10 cellular contexts compared by ENCODE assay signal in the genomic region with DNA sequence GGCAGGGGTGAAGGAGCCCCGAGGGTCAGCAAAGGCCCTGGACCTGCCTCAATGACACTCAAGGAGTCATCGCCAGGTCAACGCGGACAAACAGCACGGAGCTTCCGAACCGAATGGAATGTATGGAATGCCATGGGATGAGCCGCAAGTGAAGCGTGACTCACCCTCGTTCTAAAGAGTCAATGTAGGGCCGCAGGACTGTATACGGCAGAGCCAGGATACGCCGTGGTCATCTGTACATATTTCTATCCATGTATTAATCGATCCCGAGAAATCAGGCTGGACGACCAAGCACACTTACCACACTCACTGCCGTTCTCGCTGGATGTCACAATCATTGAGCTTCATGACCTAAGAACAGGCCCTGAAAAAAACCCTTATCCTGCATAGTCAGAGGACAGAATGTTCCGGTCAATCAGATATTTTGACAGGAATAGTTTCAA. TPM values are rescaled to one million over a fixed set of nuclear protein-coding genes. Genes with fewer than 3 reads are reported as not detected.
A peak's percentile ranks its signal among the peaks of the same experiment; 100 is the strongest.
DNase-seq lines count a peak whose midpoint lies in the region; ATAC-seq, FAIRE-seq and TF ChIP-seq lines count a peak whose summit lies in the region.
"Had no signal": no experiment of that assay in that cellular context is flagged by ENCODE, and none has a peak within 500 bp of the region (broad histone marks: within the 10 kb centered on the region; RNA-seq: fewer than 3 reads in every experiment).

No MANE protein-coding gene starts in this region.

- in situ Hi-C loops in GM12878 (cut with MboI): no loop called here

- RAD21 ChIA-PET in GM12878 (lab: Charles Lee; ENCODE audit: unreplicated experiment): interaction anchor here (1.2 to 4.6 kb wide), 5 partner anchors 11 to 95 kb away, joined by 3 to 28 read pairs (median 4); no protein-coding TSS in a partner anchor

- H2AFZ ChIP-seq in SK-N-SH (ENCODE audit: low read depth) (no peak overlapping the region), GM12878 (ENCODE audit: control insufficient read depth, low read depth, low read length) (no peak overlapping the region)

- no peak for TF ChIP-seq RAD21 in SK-N-SH (IDR thresholded peaks at IDR 0.05; ENCODE audit: low read length)
- TF ChIP-seq RAD21 in GM12878 (IDR thresholded peaks at IDR 0.05; ENCODE audit: insufficient read depth, low read depth, low read length): no peak

- H3K36me3 ChIP-seq in SK-N-SH (replicated peaks in 1 of 2; ENCODE audit: control insufficient read depth in 1 of 2, insufficient read depth in 2 of 2, low read length in 1 of 2) (no peaks in the 10 kb centered on the region), GM12878 (ENCODE audit: control insufficient read depth in 2 of 2, insufficient read depth in 2 of 2, low read length in 1 of 2) (peaks cover 0 to 5% of the 10 kb centered on the region in 2 experiments; a peak in 1 of 4 replicates), MG63 (no peaks in the 10 kb centered on the region)

- H3F3A ChIP-seq in SK-N-SH (replicated peaks; ENCODE audit: insufficient read depth): peaks cover 7% of the 10 kb centered on the region

- SMC1A ChIA-PET in GM12878 (lab: Charles Lee; ENCODE audit: uncharacterized antibody, unreplicated experiment): interaction anchor here (1.0 to 2.1 kb wide), 6 partner anchors 10 to 72 kb away, joined by 3 to 22 read pairs (median 4); no protein-coding TSS in a partner anchor

- no peaks in the 10 kb centered on the region for H3K9me3 ChIP-seq in SK-N-SH
- H3K9me3 ChIP-seq in GM12878 (replicated peaks; ENCODE audit: control insufficient read depth, insufficient read depth, low read length): no peaks in the 10 kb centered on the region; the same call in 2 of the 3 replicates
- H3K9me3 ChIP-seq in MG63: no peaks in the 10 kb centered on the region

- no peak overlapping the region for H3K4me2 ChIP-seq in SK-N-SH
- peak overlapping the region; percentile 21 for H3K4me2 ChIP-seq in GM12878 (ENCODE audit: control insufficient read depth, insufficient read depth)

- TF ChIP-seq EP300 in SK-N-SH (IDR thresholded peaks at IDR 0.05; ENCODE audit: borderline replicate concordance in 1 of 2, low read depth in 1 of 2, low read length in 1 of 2) (no peak), GM12878 (IDR thresholded peaks at IDR 0.05; ENCODE audit: borderline replicate concordance in 1 of 2, control insufficient read depth in 1 of 2, low read depth in 2 of 2, low read length in 2 of 2) (no peak)

- no peak for TF ChIP-seq CTCF in SK-N-SH (IDR thresholded peaks at IDR 0.05)
- TF ChIP-seq CTCF in GM12878 (IDR thresholded peaks at IDR 0.05 in 2 of 3, conservative IDR thresholded peaks at IDR 0.05 in 1 of 3; ENCODE audit: control insufficient read depth in 2 of 3, extremely low read depth in 1 of 3, insufficient read depth in 1 of 3, low read depth in 3 of 3, low read length in 3 of 3): no peak

- peaks cover 77% of the 10 kb centered on the region for H3K79me2 ChIP-seq in SK-N-SH (ENCODE audit: insufficient read depth)
- peaks cover 85% of the 10 kb centered on the region for H3K79me2 ChIP-seq in GM12878 (ENCODE audit: control insufficient read depth, insufficient read depth, low read length)

- no peak overlapping the region for H3K9ac ChIP-seq in SK-N-SH
- no peak overlapping the region for H3K9ac ChIP-seq in GM12878 (ENCODE audit: control insufficient read depth, insufficient read depth, low read length)

- H3K27ac ChIP-seq in SK-N-SH (ENCODE audit: low read depth in 2 of 2, low read length in 1 of 2) (peak overlapping the region in 1 of 2 experiments; percentile 1; a peak in 1 of 4 replicates), GM12878 (ENCODE audit: control insufficient read depth, insufficient read depth) (peak overlapping the region; percentile 92; the same call in 1 of the 2 replicates)

- no peaks in the 10 kb centered on the region for H3K27me3 ChIP-seq in SK-N-SH (ENCODE audit: insufficient read depth)
- H3K27me3 ChIP-seq in GM12878 (replicated peaks in 1 of 2; ENCODE audit: control insufficient read depth in 2 of 2, insufficient read depth in 2 of 2, low read length in 1 of 2): no peaks in the 10 kb centered on the region
- no peaks in the 10 kb centered on the region for H3K27me3 ChIP-seq in MG63

- H4K20me1 ChIP-seq in SK-N-SH (ENCODE audit: insufficient read depth) (no peaks in the 10 kb centered on the region; the same call in 1 of the 2 replicates), GM12878 (ENCODE audit: control insufficient read depth, insufficient read depth) (no peaks in the 10 kb centered on the region)

- intact Hi-C loops in GM12878 (cut with micrococcal nuclease; ENCODE audit: unreplicated experiment) (loop anchor here (5.0 kb wide), 1 partner anchor 68 kb away; a partner anchor contains a TSS), sciatic nerve (cut with DNase I) (no loop called here)

- no peak for TF ChIP-seq POLR2A in GM12878 (IDR thresholded peaks at IDR 0.05; ENCODE audit: low read depth, low read length)

- ATAC-seq in SK-N-SH treated with all-trans-retinoic acid at 6 μM for 48 hours (peak; percentile 78), GM12878 (no peak), sciatic nerve (no peak)
- ATAC-seq: natural killer cell had no signal

- FAIRE-seq in GM12878 (lab: Jason Lieb, UNC) (no peak), urothelium cell line (lab: Jason Lieb, UNC) (peak; percentile 99)
- FAIRE-seq: A204.1 had no signal

- H3K4me3 ChIP-seq in SK-N-SH (ENCODE audit: low read depth in 2 of 2, low read length in 1 of 2) (no peak overlapping the region), GM12878 (peak overlapping the region; percentile 54), MG63 (no peak overlapping the region)

- no TSS peak for BruUV-seq in GM12878 (replicated peaks; lab: Mats Ljungman, UMichigan)

- H3K4me1 ChIP-seq in SK-N-SH (ENCODE audit: control insufficient read depth in 1 of 2, insufficient read depth in 2 of 2, low read depth in 1 of 2, low read length in 1 of 2): peaks cover 0 to 4% of the 10 kb centered on the region in 2 experiments; a peak in 1 of 4 replicates
- H3K4me1 ChIP-seq in GM12878 (ENCODE audit: control insufficient read depth, insufficient read depth, low read length): peaks cover 22% of the 10 kb centered on the region

- POLR2A ChIA-PET in SK-N-SH (lab: Yijun Ruan, JAX): no interaction called here
- POLR2A ChIA-PET in GM12878 (lab: Charles Lee): interaction anchor here (0.9 to 2.3 kb wide), 5 partner anchors 10 to 72 kb away, joined by 3 to 17 read pairs (median 3); no protein-coding TSS in a partner anchor

- 76% methylated on average over 20 of the region's 20 CpGs for WGBS in SK-N-SH (ENCODE audit: low lambda C conversion rate)
- WGBS in GM12878 (ENCODE audit: insufficient coverage, insufficient replicate concordance, low lambda C conversion rate, missing lambda C conversion rate): 90% methylated on average over 20 of the region's 20 CpGs

- DNase-seq in SK-N-SH (no peak), GM12878 (ENCODE audit: low read depth, low spot score) (no peak), kidney glomerular epithelial cell (lab: John Stamatoyannopoulos, UW) (peak; percentile 87), urothelium cell line (ENCODE audit: low spot score) (peak; percentile 96), RKO (ENCODE audit: low spot score) (no peak), MG63 (no peak), sciatic nerve (ENCODE audit: low spot score) (no peak)
- DNase-seq: natural killer cell had no signal

- CTCF ChIA-PET in SK-N-SH (lab: Yijun Ruan, JAX): interaction anchor here (1.0 kb wide), 1 partner anchor 669 kb away, joined by 3 read pairs; no protein-coding TSS in a partner anchor
- CTCF ChIA-PET in GM12878 (lab: Yijun Ruan, JAX): interaction anchor here (1.1 to 1.8 kb wide), 4 partner anchors 8 to 95 kb away, joined by 3 to 4 read pairs (median 4); no protein-coding TSS in a partner anchor

- no peaks in the 10 kb centered on the region for H3K9me2 ChIP-seq in SK-N-SH

RNA-seq across cellular contexts. Expression of a gene that starts 4.3 kb away (rescaled TPM):
- polyA plus RNA-seq in SK-N-SH (2012; rRNA removed) (20.6 and 21.1 TPM in 2 replicates), GM12878 (2011; rRNA removed) (92.1 and 210 TPM in 2 replicates), GM12878 (2014; fragmentation: Illumina TruSeq; extraction: Trizol) (19.4 and 79.8 TPM in 2 replicates), GM12878 (2014; fragmentation: Nextera tagmentation; extraction: Ambion mirVana) (10 to 100 TPM in 1 of 2 experiments, 1 to 10 TPM in 1; 6.4 to 21.5 TPM), GM12878 (2014; rRNA removed) (115 and 118 TPM in 2 replicates), GM12878 (2016; fragmentation: Nextera tagmentation; extraction: Ambion mirVana) (100 to 1,000 TPM; 118 to 133 TPM)
- 13.3 and 15.9 TPM in 2 replicates for polyA plus RNA-seq in SK-N-SH (2012; cell fraction: cytosol; rRNA removed)
- 25.3 and 31.1 TPM in 2 replicates for polyA plus RNA-seq in SK-N-SH (2012; cell fraction: nucleus; rRNA removed)
- total RNA-seq in GM12878 (2013; cell fraction: nucleolus; rRNA removed): 69.7 and 75.0 TPM in 2 replicates
- total RNA-seq in GM12878 (2014; rRNA removed) (40.5 and 42.2 TPM in 2 replicates), GM12878 (2014; rRNA removed; fragmentation: Illumina TruSeq; extraction: Trizol) (46.5 and 51.6 TPM in 2 replicates), GM12878 (2021) (150 and 156 TPM in 2 replicates), sciatic nerve (25.9 TPM)
- 12.4 TPM for polyA plus RNA-seq in GM12878 (2011; ENCODE audit: low read depth)
- polyA plus RNA-seq in GM12878 (2011; cell fraction: cytosol; rRNA removed): 146 and 248 TPM in 2 replicates
- 220 and 232 TPM in 2 replicates for polyA plus RNA-seq in GM12878 (2011; cell fraction: nucleus; rRNA removed)
- 101 and 127 TPM in 2 replicates for polyA plus RNA-seq in GM12878 (2012)
- polyA minus RNA-seq in GM12878 (2011; rRNA and poly(A)+ RNA removed): 199 and 253 TPM in 2 replicates
- polyA minus RNA-seq in GM12878 (2011; cell fraction: cytosol; rRNA and poly(A)+ RNA removed): 69.8 and 71.0 TPM in 2 replicates
- polyA minus RNA-seq in GM12878 (2011; cell fraction: nucleus; rRNA and poly(A)+ RNA removed): 31.3 and 40.8 TPM in 2 replicates
- 14.3 and 26.8 TPM in 2 replicates for total RNA-seq in MG63 (2014; rRNA removed; shearing (Covaris generic); ENCODE audit: low replicate concordance)

RNA-seq across cellular contexts. Expression of a gene that starts 44.7 kb away (rescaled TPM):
- 140 and 151 TPM in 2 replicates for polyA plus RNA-seq in SK-N-SH (2012; rRNA removed)
- 102 and 103 TPM in 2 replicates for polyA plus RNA-seq in SK-N-SH (2012; cell fraction: cytosol; rRNA removed)
- polyA plus RNA-seq in SK-N-SH (2012; cell fraction: nucleus; rRNA removed): 424 and 428 TPM in 2 replicates
- 276 and 290 TPM in 2 replicates for total RNA-seq in GM12878 (2013; cell fraction: nucleolus; rRNA removed)
- 154 and 166 TPM in 2 replicates for total RNA-seq in GM12878 (2014; rRNA removed)
- 197 and 221 TPM in 2 replicates for total RNA-seq in GM12878 (2014; rRNA removed; fragmentation: Illumina TruSeq; extraction: Trizol)
- 232 and 251 TPM in 2 replicates for total RNA-seq in GM12878 (2021)
- polyA plus RNA-seq in GM12878 (2011; ENCODE audit: low read depth): 108 TPM
- 138 and 140 TPM in 2 replicates for polyA plus RNA-seq in GM12878 (2011; rRNA removed)
- polyA plus RNA-seq in GM12878 (2011; cell fraction: cytosol; rRNA removed): 110 and 132 TPM in 2 replicates
- polyA plus RNA-seq in GM12878 (2011; cell fraction: nucleus; rRNA removed): 251 and 346 TPM in 2 replicates
- polyA plus RNA-seq in GM12878 (2012): 135 and 193 TPM in 2 replicates
- polyA plus RNA-seq in GM12878 (2014; fragmentation: Illumina TruSeq; extraction: Trizol): 275 and 289 TPM in 2 replicates
- 10 to 100 TPM; 17.6 to 52.4 TPM for polyA plus RNA-seq in GM12878 (2014; fragmentation: Nextera tagmentation; extraction: Ambion mirVana)
- 167 and 173 TPM in 2 replicates for polyA plus RNA-seq in GM12878 (2014; rRNA removed)
- 100 to 1,000 TPM in 1 of 2 experiments, 10 to 100 TPM in 1; 36.9 to 126 TPM for polyA plus RNA-seq in GM12878 (2016; fragmentation: Nextera tagmentation; extraction: Ambion mirVana)
- polyA minus RNA-seq in GM12878 (2011; rRNA and poly(A)+ RNA removed): 127 and 134 TPM in 2 replicates
- polyA minus RNA-seq in GM12878 (2011; cell fraction: cytosol; rRNA and poly(A)+ RNA removed): 52.5 and 58.8 TPM in 2 replicates
- polyA minus RNA-seq in GM12878 (2011; cell fraction: nucleus; rRNA and poly(A)+ RNA removed): 59.1 and 78.1 TPM in 2 replicates
- 270 and 299 TPM in 2 replicates for total RNA-seq in MG63 (2014; rRNA removed; shearing (Covaris generic); ENCODE audit: low replicate concordance)
- total RNA-seq in sciatic nerve: 93.6 TPM

Comparison
In these comparisons a context has a peak if more than half of its experiments do, and no peak if none do; other contexts are left out.
1. DNase-seq: peak in kidney glomerular epithelial cell (single experiment) and urothelium cell line (single experiment); none in SK-N-SH (single experiment), GM12878 (single experiment), RKO (single experiment), MG63 (single experiment) and sciatic nerve (single experiment).